ENCODE assay signal across 1 cellular context in genomic region chrX:48891402-48892288, GRCh38.
TF ChIP-seq lines count a peak whose summit lies in the region.

No MANE protein-coding gene starts in this region.

TF ChIP-seq in Ishikawa, 13 proteins besides CTCF, POLR2A, EP300 and RAD21 (continued from another document):
- TF ChIP-seq REST (IDR thresholded peaks at IDR 0.05; ENCODE audit: low read depth) (no peak), ZBTB7A (IDR thresholded peaks at IDR 0.05; ENCODE audit: low read depth) (no peak)
